ENCODE assay signal across 1 cellular context in the genomic region with DNA sequence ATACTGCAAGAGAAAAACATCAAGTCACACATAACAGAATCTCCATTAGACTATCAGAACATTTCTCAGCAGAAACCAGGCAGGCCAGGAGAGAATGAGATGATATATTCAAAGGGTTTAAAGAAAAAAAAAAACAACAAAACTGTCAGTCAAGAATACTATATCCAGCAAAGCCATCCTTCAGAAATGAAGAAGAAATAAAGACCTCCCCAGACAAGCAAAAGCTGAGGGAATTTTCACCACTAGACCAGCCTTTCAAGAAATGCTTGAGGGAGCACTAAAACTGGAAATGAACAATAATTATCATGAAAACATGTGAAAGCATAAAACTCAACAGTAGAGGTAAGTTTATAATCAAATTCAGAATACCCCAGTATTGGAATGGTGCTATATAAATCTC.
TF ChIP-seq lines count a peak whose summit lies in the region.

No MANE protein-coding gene starts in this region.

TF ChIP-seq in HEK293, 187 proteins besides CTCF, POLR2A, EP300 and RAD21 (continued from another document):
- TF ChIP-seq, protein P1, sequence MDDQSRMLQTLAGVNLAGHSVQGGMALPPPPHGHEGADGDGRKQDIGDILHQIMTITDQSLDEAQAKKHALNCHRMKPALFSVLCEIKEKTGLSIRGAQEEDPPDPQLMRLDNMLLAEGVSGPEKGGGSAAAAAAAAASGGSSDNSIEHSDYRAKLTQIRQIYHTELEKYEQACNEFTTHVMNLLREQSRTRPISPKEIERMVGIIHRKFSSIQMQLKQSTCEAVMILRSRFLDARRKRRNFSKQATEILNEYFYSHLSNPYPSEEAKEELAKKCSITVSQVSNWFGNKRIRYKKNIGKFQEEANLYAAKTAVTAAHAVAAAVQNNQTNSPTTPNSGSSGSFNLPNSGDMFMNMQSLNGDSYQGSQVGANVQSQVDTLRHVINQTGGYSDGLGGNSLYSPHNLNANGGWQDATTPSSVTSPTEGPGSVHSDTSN (CRISPR knock-in tag; IDR thresholded peaks at IDR 0.05) = no peak
TF ChIP-seq in HEK293: peak in this region for 2.
